Comparison of ENCODE assay signal across 16 cellular contexts in genomic region chr1:65084068-65084467, GRCh38.
A peak's percentile ranks its signal among the peaks of the same experiment; 100 is the strongest.
DNase-seq lines count a peak whose midpoint lies in the region; TF ChIP-seq lines count a peak whose summit lies in the region.
"Had no signal": no experiment of that assay in that cellular context is flagged by ENCODE, and none has a peak within 500 bp of the region (broad histone marks: within the 10 kb centered on the region; RNA-seq: fewer than 3 reads in every experiment).

No MANE protein-coding gene starts in this region.

- H3K4me1 Mint-ChIP-seq in CD14-positive monocyte = peaks cover 38% of the 10 kb centered on the region
- H3K4me1 Mint-ChIP-seq: CD4-positive, alpha-beta memory T cell had no signal

- peak overlapping the region; percentile 40 for H2AFZ ChIP-seq in Loucy (ENCODE audit: low read length)

- no peaks in the 10 kb centered on the region for H3F3A ChIP-seq in Loucy (ENCODE audit: low read depth)

- H3K27ac Mint-ChIP-seq in CD14-positive monocyte = peak overlapping the region; percentile 57 to 87 (median 78)
- H3K27ac Mint-ChIP-seq: CD4-positive, alpha-beta memory T cell; HFFc6; T-helper 17 cell had no signal

- no peaks in the 10 kb centered on the region for H3K36me3 ChIP-seq in Loucy (ENCODE audit: insufficient read depth, low read length)

- no peak overlapping the region for H3K4me3 ChIP-seq in Loucy (ENCODE audit: low read length, poor library complexity, severe bottlenecking)

- peaks cover 4 to 11% (median 6%) of the 10 kb centered on the region in 7 donors for H3K9me3 Mint-ChIP-seq in CD14-positive monocyte
- H3K9me3 Mint-ChIP-seq: HFFc6 had no signal

- DNase-seq in CD14-positive monocyte (ENCODE audit: low spot score) (no peak), OCI-M1 (lab: John Stamatoyannopoulos, UW) (peak; percentile 17), kidney tubule cell (ENCODE audit: low spot score) (peak; percentile 13), GM19238 (ENCODE audit: insufficient read length, low spot score) (no peak), hypothalamus (lab: John Stamatoyannopoulos, UW) (no peak), activated gamma-delta T cell (lab: John Stamatoyannopoulos, UW) (no peak)
- DNase-seq: CD4-positive, alpha-beta memory T cell; DMS79 treated with DMSO at 0.1 percent for 48 hours; HFFc6; NCI-H1092 treated with DMSO at 0.1 percent for 48 hours; NCI-H2081 treated with DMSO at 0.1 percent for 48 hours; NCI-H510A; NCI-H774; SIG-M5; T-helper 17 cell had no signal

- peak overlapping the region; percentile 7 for H3K9ac ChIP-seq in Loucy (ENCODE audit: low read depth, low read length, poor library complexity, severe bottlenecking)

- intact Hi-C loops in CD14-positive monocyte (cut with micrococcal nuclease) = loop anchor here in 1 of 2 donors (10.0 kb wide), 1 partner anchor 71 kb away; no protein-coding TSS in a partner anchor

- no peak overlapping the region for H3K4me3 Mint-ChIP-seq in CD14-positive monocyte
- H3K4me3 Mint-ChIP-seq: CD4-positive, alpha-beta memory T cell; HFFc6; T-helper 17 cell had no signal

- H3K79me2 ChIP-seq in Loucy (ENCODE audit: insufficient read depth, low read length) = no peaks in the 10 kb centered on the region

- H3K27me3 ChIP-seq in Loucy (ENCODE audit: insufficient read depth, low read length, poor library complexity, severe bottlenecking) = no peaks in the 10 kb centered on the region

- TF ChIP-seq CTCF in CD14-positive monocyte (IDR thresholded peaks at IDR 0.05) (no peak), Loucy (conservative IDR thresholded peaks at IDR 0.05; ENCODE audit: low read length) (no peak)

- H4K20me1 ChIP-seq in Loucy (ENCODE audit: insufficient read depth, low read length, poor library complexity, severe bottlenecking) = no peaks in the 10 kb centered on the region

- peak overlapping the region; percentile 47 for H3K4me2 ChIP-seq in Loucy (ENCODE audit: low read depth, low read length, poor library complexity, severe bottlenecking)

- H3K9me2 ChIP-seq in Loucy (replicated peaks; ENCODE audit: low read depth, low read length) = no peaks in the 10 kb centered on the region

- peaks cover 0 to 6% (median 3%) of the 10 kb centered on the region in 3 donors for H3K27me3 Mint-ChIP-seq in CD14-positive monocyte (ENCODE audit: low read depth in 3 of 3)

- peaks cover 0 to 8% of the 10 kb centered on the region in 2 donors for H3K36me3 Mint-ChIP-seq in CD14-positive monocyte
- H3K36me3 Mint-ChIP-seq: CD4-positive, alpha-beta memory T cell had no signal

- peaks cover 15% of the 10 kb centered on the region; the same call in 1 of the 2 replicates for H3K9me3 ChIP-seq in Loucy (ENCODE audit: insufficient read depth, low read depth, low read length)

- H3K4me1 ChIP-seq in Loucy (ENCODE audit: insufficient read depth, low read length, poor library complexity, severe bottlenecking) = peaks cover 17% of the 10 kb centered on the region

Comparison
In these comparisons a context has a peak if more than half of its experiments do, and no peak if none do; other contexts are left out.
1. DNase-seq: peak in OCI-M1 (single experiment) and kidney tubule cell (single experiment); none in CD14-positive monocyte (single experiment), GM19238 (single experiment), hypothalamus (0 of 51) and activated gamma-delta T cell (single experiment).